ENCODE assay signal across 1 cellular context in the genomic region with DNA sequence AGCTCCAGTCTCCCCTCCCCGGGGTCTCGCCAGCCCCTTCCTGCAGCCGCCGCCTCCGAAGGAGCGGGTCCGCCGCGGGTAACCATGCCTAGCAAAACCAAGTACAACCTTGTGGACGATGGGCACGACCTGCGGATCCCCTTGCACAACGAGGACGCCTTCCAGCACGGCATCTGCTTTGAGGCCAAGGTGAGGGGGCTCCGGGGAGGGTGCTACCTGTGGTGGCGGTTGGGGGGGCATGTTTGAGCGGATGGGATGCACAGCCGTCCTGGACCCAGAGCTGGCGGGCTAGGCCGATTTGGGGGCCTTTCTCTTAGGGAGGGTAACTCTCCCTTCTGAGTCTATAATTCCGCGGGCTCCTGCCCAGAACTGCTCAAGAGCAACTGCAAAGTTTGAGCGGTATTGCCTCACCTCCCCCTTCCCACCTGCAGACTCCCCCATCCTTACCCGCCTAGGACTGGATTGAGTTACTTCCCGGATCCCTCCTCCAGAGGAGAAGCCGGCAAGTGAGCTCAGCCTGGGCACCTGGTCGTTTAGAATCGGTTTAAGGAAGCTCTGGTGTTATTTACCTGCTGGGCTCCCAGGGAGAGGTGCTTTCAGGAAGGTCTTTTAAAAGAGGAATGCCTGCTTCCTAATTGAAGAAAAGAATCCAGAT.
TF ChIP-seq lines count a peak whose summit lies in the region.

No MANE protein-coding gene starts in this region.

TF ChIP-seq in GM23338, 12 proteins besides CTCF, POLR2A, EP300 and RAD21:
- TF ChIP-seq, protein P1, sequence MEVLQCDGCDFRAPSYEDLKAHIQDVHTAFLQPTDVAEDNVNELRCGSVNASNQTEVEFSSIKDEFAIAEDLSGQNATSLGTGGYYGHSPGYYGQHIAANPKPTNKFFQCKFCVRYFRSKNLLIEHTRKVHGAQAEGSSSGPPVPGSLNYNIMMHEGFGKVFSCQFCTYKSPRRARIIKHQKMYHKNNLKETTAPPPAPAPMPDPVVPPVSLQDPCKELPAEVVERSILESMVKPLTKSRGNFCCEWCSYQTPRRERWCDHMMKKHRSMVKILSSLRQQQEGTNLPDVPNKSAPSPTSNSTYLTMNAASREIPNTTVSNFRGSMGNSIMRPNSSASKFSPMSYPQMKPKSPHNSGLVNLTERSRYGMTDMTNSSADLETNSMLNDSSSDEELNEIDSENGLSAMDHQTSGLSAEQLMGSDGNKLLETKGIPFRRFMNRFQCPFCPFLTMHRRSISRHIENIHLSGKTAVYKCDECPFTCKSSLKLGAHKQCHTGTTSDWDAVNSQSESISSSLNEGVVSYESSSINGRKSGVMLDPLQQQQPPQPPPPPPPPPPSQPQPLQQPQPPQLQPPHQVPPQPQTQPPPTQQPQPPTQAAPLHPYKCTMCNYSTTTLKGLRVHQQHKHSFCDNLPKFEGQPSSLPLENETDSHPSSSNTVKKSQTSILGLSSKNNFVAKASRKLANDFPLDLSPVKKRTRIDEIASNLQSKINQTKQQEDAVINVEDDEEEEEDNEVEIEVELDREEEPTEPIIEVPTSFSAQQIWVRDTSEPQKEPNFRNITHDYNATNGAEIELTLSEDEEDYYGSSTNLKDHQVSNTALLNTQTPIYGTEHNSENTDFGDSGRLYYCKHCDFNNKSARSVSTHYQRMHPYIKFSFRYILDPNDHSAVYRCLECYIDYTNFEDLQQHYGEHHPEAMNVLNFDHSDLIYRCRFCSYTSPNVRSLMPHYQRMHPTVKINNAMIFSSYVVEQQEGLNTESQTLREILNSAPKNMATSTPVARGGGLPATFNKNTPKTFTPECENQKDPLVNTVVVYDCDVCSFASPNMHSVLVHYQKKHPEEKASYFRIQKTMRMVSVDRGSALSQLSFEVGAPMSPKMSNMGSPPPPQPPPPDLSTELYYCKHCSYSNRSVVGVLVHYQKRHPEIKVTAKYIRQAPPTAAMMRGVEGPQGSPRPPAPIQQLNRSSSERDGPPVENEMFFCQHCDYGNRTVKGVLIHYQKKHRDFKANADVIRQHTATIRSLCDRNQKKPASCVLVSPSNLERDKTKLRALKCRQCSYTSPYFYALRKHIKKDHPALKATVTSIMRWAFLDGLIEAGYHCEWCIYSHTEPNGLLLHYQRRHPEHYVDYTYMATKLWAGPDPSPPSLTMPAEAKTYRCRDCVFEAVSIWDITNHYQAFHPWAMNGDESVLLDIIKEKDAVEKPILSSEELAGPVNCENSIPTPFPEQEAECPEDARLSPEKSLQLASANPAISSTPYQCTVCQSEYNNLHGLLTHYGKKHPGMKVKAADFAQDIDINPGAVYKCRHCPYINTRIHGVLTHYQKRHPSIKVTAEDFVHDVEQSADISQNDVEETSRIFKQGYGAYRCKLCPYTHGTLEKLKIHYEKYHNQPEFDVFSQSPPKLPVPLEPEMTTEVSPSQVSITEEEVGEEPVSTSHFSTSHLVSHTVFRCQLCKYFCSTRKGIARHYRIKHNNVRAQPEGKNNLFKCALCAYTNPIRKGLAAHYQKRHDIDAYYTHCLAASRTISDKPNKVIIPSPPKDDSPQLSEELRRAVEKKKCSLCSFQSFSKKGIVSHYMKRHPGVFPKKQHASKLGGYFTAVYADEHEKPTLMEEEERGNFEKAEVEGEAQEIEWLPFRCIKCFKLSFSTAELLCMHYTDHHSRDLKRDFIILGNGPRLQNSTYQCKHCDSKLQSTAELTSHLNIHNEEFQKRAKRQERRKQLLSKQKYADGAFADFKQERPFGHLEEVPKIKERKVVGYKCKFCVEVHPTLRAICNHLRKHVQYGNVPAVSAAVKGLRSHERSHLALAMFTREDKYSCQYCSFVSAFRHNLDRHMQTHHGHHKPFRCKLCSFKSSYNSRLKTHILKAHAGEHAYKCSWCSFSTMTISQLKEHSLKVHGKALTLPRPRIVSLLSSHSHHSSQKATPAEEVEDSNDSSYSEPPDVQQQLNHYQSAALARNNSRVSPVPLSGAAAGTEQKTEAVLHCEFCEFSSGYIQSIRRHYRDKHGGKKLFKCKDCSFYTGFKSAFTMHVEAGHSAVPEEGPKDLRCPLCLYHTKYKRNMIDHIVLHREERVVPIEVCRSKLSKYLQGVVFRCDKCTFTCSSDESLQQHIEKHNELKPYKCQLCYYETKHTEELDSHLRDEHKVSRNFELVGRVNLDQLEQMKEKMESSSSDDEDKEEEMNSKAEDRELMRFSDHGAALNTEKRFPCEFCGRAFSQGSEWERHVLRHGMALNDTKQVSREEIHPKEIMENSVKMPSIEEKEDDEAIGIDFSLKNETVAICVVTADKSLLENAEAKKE (CRISPR knock-in tag; IDR thresholded peaks at IDR 0.05), result no peak
- TF ChIP-seq, protein P2, sequence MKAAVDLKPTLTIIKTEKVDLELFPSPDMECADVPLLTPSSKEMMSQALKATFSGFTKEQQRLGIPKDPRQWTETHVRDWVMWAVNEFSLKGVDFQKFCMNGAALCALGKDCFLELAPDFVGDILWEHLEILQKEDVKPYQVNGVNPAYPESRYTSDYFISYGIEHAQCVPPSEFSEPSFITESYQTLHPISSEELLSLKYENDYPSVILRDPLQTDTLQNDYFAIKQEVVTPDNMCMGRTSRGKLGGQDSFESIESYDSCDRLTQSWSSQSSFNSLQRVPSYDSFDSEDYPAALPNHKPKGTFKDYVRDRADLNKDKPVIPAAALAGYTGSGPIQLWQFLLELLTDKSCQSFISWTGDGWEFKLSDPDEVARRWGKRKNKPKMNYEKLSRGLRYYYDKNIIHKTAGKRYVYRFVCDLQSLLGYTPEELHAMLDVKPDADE (IDR thresholded peaks at IDR 0.05), result no peak
- no peak for TF ChIP-seq JUNB (IDR thresholded peaks at IDR 0.05; ENCODE audit: unreplicated experiment)
- TF ChIP-seq NANOG (IDR thresholded peaks at IDR 0.05; ENCODE audit: borderline replicate concordance), result no peak
- TF ChIP-seq EZH2phosphoT487 (IDR thresholded peaks at IDR 0.05; ENCODE audit: unreplicated experiment), result no peak
- no peak for TF ChIP-seq STAT1 (IDR thresholded peaks at IDR 0.05; ENCODE audit: unreplicated experiment)
- TF ChIP-seq, protein P3, sequence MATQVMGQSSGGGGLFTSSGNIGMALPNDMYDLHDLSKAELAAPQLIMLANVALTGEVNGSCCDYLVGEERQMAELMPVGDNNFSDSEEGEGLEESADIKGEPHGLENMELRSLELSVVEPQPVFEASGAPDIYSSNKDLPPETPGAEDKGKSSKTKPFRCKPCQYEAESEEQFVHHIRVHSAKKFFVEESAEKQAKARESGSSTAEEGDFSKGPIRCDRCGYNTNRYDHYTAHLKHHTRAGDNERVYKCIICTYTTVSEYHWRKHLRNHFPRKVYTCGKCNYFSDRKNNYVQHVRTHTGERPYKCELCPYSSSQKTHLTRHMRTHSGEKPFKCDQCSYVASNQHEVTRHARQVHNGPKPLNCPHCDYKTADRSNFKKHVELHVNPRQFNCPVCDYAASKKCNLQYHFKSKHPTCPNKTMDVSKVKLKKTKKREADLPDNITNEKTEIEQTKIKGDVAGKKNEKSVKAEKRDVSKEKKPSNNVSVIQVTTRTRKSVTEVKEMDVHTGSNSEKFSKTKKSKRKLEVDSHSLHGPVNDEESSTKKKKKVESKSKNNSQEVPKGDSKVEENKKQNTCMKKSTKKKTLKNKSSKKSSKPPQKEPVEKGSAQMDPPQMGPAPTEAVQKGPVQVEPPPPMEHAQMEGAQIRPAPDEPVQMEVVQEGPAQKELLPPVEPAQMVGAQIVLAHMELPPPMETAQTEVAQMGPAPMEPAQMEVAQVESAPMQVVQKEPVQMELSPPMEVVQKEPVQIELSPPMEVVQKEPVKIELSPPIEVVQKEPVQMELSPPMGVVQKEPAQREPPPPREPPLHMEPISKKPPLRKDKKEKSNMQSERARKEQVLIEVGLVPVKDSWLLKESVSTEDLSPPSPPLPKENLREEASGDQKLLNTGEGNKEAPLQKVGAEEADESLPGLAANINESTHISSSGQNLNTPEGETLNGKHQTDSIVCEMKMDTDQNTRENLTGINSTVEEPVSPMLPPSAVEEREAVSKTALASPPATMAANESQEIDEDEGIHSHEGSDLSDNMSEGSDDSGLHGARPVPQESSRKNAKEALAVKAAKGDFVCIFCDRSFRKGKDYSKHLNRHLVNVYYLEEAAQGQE (IDR thresholded peaks at IDR 0.05; ENCODE audit: unreplicated experiment), result no peak
- TF ChIP-seq POLR2AphosphoS5 (IDR thresholded peaks at IDR 0.05; ENCODE audit: low read depth), result no peak
- no peak for TF ChIP-seq ZNF114 (CRISPR knock-in tag; IDR thresholded peaks at IDR 0.05)
- TF ChIP-seq EZH2 (IDR thresholded peaks at IDR 0.05; ENCODE audit: low read depth, unreplicated experiment), result no peak
- TF ChIP-seq CREB1 (CRISPR knock-in tag; IDR thresholded peaks at IDR 0.05; ENCODE audit: low read depth), result no peak
- no peak for TF ChIP-seq ZNF331 (CRISPR knock-in tag; IDR thresholded peaks at IDR 0.05; ENCODE audit: low read depth)
